ENCODE assay signal across 2 cellular contexts in the genomic region with DNA sequence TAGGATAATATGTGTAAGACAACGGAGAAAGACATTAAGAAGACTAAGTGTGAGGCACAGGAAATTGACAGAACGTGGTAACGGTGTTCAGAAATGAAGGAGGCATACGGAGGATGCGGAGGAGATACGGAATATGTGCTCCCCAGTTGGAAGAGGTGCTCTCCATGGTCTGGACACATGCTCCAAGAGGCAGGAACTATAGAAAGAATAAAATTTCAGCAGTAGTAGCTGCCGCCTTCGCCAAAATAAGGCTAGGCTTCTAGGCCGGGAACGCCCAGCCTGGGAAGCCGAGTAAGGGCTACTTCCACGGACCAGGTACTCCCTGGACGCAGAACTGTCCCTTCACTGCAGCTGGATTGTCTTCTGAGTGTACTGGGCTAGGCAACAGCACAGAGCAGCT.
TF ChIP-seq lines count a peak whose summit lies in the region.

No MANE protein-coding gene starts in this region.

TF ChIP-seq in WTC11, 78 proteins besides CTCF, POLR2A, EP300 and RAD21 (continued from another document):
- TF ChIP-seq, protein P1, sequence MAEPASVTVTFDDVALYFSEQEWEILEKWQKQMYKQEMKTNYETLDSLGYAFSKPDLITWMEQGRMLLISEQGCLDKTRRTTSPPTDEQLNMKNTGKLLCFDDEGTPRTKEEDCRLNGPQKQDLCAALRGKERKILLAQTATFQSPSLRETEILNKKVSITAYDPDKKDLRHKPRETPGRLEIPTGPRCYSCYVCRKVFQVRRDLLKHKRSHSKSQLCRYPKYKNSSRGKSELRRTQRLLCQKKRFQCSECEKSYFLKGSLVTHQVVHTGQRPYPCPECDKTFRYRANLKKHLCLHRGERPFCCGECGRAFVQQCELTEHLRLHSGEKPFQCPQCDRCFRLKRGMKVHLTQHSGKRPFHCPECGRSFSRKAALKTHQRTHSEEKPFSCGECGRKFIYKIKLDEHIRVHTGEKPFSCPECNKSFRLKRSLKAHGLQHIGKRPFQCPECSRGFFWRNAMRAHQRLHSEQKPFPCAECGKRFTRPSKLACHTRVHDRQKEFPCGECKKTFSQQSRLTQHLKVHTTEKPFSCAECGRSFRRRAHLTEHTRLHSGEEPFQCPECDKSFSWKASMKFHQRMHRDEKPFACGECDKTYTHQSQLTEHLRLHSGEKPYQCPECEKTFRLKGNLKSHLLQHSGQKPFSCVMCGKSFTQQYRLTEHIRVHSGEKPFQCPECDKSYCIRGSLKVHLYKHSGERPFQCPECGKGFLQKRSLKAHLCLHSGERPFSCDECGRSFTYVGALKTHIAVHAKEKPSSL (CRISPR knock-in tag; conservative IDR thresholded peaks at IDR 0.05) = no peak

TF ChIP-seq in HepG2, 621 proteins besides CTCF, POLR2A, EP300 and RAD21 (continued from another document):
- TF ChIP-seq, protein P2, sequence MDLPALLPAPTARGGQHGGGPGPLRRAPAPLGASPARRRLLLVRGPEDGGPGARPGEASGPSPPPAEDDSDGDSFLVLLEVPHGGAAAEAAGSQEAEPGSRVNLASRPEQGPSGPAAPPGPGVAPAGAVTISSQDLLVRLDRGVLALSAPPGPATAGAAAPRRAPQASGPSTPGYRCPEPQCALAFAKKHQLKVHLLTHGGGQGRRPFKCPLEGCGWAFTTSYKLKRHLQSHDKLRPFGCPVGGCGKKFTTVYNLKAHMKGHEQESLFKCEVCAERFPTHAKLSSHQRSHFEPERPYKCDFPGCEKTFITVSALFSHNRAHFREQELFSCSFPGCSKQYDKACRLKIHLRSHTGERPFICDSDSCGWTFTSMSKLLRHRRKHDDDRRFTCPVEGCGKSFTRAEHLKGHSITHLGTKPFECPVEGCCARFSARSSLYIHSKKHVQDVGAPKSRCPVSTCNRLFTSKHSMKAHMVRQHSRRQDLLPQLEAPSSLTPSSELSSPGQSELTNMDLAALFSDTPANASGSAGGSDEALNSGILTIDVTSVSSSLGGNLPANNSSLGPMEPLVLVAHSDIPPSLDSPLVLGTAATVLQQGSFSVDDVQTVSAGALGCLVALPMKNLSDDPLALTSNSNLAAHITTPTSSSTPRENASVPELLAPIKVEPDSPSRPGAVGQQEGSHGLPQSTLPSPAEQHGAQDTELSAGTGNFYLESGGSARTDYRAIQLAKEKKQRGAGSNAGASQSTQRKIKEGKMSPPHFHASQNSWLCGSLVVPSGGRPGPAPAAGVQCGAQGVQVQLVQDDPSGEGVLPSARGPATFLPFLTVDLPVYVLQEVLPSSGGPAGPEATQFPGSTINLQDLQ (CRISPR knock-in tag; IDR thresholded peaks at IDR 0.05) = 0 out of 2 replicates have a peak, but pooled peaks have one; percentile 31
- TF ChIP-seq, protein P3, sequence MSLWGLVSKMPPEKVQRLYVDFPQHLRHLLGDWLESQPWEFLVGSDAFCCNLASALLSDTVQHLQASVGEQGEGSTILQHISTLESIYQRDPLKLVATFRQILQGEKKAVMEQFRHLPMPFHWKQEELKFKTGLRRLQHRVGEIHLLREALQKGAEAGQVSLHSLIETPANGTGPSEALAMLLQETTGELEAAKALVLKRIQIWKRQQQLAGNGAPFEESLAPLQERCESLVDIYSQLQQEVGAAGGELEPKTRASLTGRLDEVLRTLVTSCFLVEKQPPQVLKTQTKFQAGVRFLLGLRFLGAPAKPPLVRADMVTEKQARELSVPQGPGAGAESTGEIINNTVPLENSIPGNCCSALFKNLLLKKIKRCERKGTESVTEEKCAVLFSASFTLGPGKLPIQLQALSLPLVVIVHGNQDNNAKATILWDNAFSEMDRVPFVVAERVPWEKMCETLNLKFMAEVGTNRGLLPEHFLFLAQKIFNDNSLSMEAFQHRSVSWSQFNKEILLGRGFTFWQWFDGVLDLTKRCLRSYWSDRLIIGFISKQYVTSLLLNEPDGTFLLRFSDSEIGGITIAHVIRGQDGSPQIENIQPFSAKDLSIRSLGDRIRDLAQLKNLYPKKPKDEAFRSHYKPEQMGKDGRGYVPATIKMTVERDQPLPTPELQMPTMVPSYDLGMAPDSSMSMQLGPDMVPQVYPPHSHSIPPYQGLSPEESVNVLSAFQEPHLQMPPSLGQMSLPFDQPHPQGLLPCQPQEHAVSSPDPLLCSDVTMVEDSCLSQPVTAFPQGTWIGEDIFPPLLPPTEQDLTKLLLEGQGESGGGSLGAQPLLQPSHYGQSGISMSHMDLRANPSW (CRISPR knock-in tag; IDR thresholded peaks at IDR 0.05; ENCODE audit: borderline replicate concordance) = no peak
